8 cellular contexts compared by ENCODE assay signal in genomic region chr1:8660455-8660854, GRCh38.
DNase-seq lines count a peak whose midpoint lies in the region; ATAC-seq and TF ChIP-seq lines count a peak whose summit lies in the region.

No MANE protein-coding gene starts in this region.

- DNase-seq in Caki2 (ENCODE audit: low read depth) (peak; percentile 26), RWPE1 (ENCODE audit: low spot score) (peak; percentile 36), foreskin fibroblast (peak; percentile 95 to 96), posterior cingulate gyrus (peak; percentile 41 to 96 (median 68)), natural killer cell (no peak), germinal center (ENCODE audit: low spot score) (no peak), NCI-H1436 treated with DMSO at 0.1 percent for 48 hours (lab: John Stamatoyannopoulos, UW) (no peak)

- ATAC-seq in natural killer cell (no peak), HG03196 (IDR thresholded peaks at IDR 0.05; ENCODE audit: unreplicated experiment) (no peak)

- no peak overlapping the region for H3K4me3 Mint-ChIP-seq in natural killer cell

- POLR2A ChIA-PET in RWPE1 (lab: Yijun Ruan, JAX; ENCODE audit: low non-redundant PET), result no interaction called here

- peaks cover 6 to 13% of the 10 kb centered on the region in 2 donors for H3K4me1 Mint-ChIP-seq in natural killer cell

- in situ Hi-C loops in Caki2 (cut with HindIII; ENCODE audit: low pct_unique_long_range_greater_than_20kb, low sequenced_read_pairs), result no loop called here

- no peak overlapping the region for H3K27ac Mint-ChIP-seq in natural killer cell

- TF ChIP-seq CTCF in RWPE1 (conservative IDR thresholded peaks at IDR 0.05; ENCODE audit: low read depth) (no peak), foreskin fibroblast (IDR thresholded peaks at IDR 0.05; ENCODE audit: low read depth, low read length) (no peak), natural killer cell (IDR thresholded peaks at IDR 0.05) (no peak)

- H3K27ac ChIP-seq in RWPE1, result peak overlapping the region; percentile 88

- H3K4me3 ChIP-seq in foreskin fibroblast (ENCODE audit: low read depth in 1 of 2, low read length in 2 of 2), result no peak overlapping the region

- CTCF ChIA-PET in RWPE1 (lab: Yijun Ruan, JAX), result no interaction called here

- intact Hi-C loops in posterior cingulate gyrus (cut with DNase I) (no loop called here), natural killer cell (cut with micrococcal nuclease) (loop anchor here (5.0 kb wide), 1 partner anchor 33 kb away; no protein-coding TSS in a partner anchor)

- H3K27me3 Mint-ChIP-seq in natural killer cell (ENCODE audit: low read depth in 2 of 2), result no peaks in the 10 kb centered on the region

- no peaks in the 10 kb centered on the region for H3K9me3 Mint-ChIP-seq in natural killer cell

- H3K36me3 Mint-ChIP-seq in natural killer cell, result no peaks in the 10 kb centered on the region

Comparison
In these comparisons a context has a peak if more than half of its experiments do, and no peak if none do; other contexts are left out.
1. DNase-seq: peak in Caki2 (single experiment), RWPE1 (single experiment), foreskin fibroblast (2 of 2) and posterior cingulate gyrus (10 of 10); none in natural killer cell (single experiment), germinal center (single experiment) and NCI-H1436 treated with DMSO at 0.1 percent for 48 hours (single experiment).